Comparison of ENCODE assay signal across 22 cellular contexts in genomic region chr4:153117554-153117953, GRCh38.
"Had no signal": no experiment of that assay in that cellular context is flagged by ENCODE, and none has a peak within 500 bp of the region (broad histone marks: within the 10 kb centered on the region; RNA-seq: fewer than 3 reads in every experiment).

No MANE protein-coding gene starts in this region.

- H3K9me3 Mint-ChIP-seq: activated T-helper 17 cell treated with anti-CD3 and anti-CD28 coated beads, Interleukin-2, amount 50 U/mL, for 72 hours; neural progenitor cell; stimulated activated naive B cell treated with anti-CD40 and anti-IgM and Interleukin-4, amounts not matched to agents 10 μg/mL and 1 μg/mL and 100 μg/mL, for 72 hours had no signal

- H3K36me3 ChIP-seq: heart left ventricle, neural progenitor cell, sigmoid colon, uterus had no signal

- H3K27me3 Mint-ChIP-seq: activated T-helper 17 cell treated with anti-CD3 and anti-CD28 coated beads, Interleukin-2, amount 50 U/mL, for 72 hours; stimulated activated naive B cell treated with anti-CD40 and anti-IgM and Interleukin-4, amounts not matched to agents 10 μg/mL and 1 μg/mL and 100 μg/mL, for 72 hours had no signal

- H3K36me3 Mint-ChIP-seq: neural progenitor cell; stimulated activated naive B cell treated with anti-CD40 and anti-IgM and Interleukin-4, amounts not matched to agents 10 μg/mL and 1 μg/mL and 100 μg/mL, for 72 hours had no signal

- H3K9ac ChIP-seq: neural progenitor cell had no signal

- H3K9me3 ChIP-seq: heart left ventricle, sigmoid colon, testis, uterus had no signal

- H3K27ac Mint-ChIP-seq: activated T-helper 17 cell treated with anti-CD3 and anti-CD28 coated beads, Interleukin-2, amount 50 U/mL, for 72 hours; neural progenitor cell had no signal

- H3K4me3 ChIP-seq: heart left ventricle, neural progenitor cell, sigmoid colon, smooth muscle cell, testis, uterus had no signal

- FAIRE-seq: bronchial epithelial cell, endometrium, islet of Langerhans had no signal

- H3K4me3 Mint-ChIP-seq: activated T-helper 17 cell treated with anti-CD3 and anti-CD28 coated beads, Interleukin-2, amount 50 U/mL, for 72 hours; neural progenitor cell; stimulated activated naive B cell treated with anti-CD40 and anti-IgM and Interleukin-4, amounts not matched to agents 10 μg/mL and 1 μg/mL and 100 μg/mL, for 72 hours had no signal

- H2AFZ ChIP-seq: neural progenitor cell had no signal

- H3K27ac ChIP-seq: heart left ventricle, neural progenitor cell, sigmoid colon, testis, uterus had no signal

- H3K4me2 ChIP-seq: neural progenitor cell, smooth muscle cell had no signal

- H3K4me1 ChIP-seq: neural progenitor cell, testis, uterus had no signal

- DNase-seq: activated CD4-positive, alpha-beta T cell treated with anti-CD3 and anti-CD28 coated beads for 1 hour; activated CD4-positive, alpha-beta T cell treated with anti-CD3 and anti-CD28 coated beads, Interleukin-2, amount 50 U/mL, for 1 hour; activated T-cell treated with anti-CD3 and anti-CD28 coated beads for 4 hours; amygdala; cortex of kidney; heart left ventricle; left ventricle myocardium superior; mammary epithelial cell; stimulated activated CD4-positive, alpha-beta T cell treated with anti-CD3 and anti-CD28 coated beads, Interleukin-15, amount 100 ng/mL, for 24 hours; stimulated activated CD8-positive, alpha-beta memory T cell treated with anti-CD3 and anti-CD28 coated beads, Interleukin-4, amount 100 ng/mL, for 48 hours; stimulated activated naive B cell treated with anti-CD40 and anti-IgM and Interleukin-4, amounts not matched to agents 10 μg/mL and 1 μg/mL and 100 μg/mL, for 72 hours; T-helper 9 cell; testis; trophoblast cell; uterus had no signal

- H3K27me3 ChIP-seq: neural progenitor cell, sigmoid colon, testis, uterus had no signal
